8 cellular contexts compared by ENCODE assay signal in the genomic region with DNA sequence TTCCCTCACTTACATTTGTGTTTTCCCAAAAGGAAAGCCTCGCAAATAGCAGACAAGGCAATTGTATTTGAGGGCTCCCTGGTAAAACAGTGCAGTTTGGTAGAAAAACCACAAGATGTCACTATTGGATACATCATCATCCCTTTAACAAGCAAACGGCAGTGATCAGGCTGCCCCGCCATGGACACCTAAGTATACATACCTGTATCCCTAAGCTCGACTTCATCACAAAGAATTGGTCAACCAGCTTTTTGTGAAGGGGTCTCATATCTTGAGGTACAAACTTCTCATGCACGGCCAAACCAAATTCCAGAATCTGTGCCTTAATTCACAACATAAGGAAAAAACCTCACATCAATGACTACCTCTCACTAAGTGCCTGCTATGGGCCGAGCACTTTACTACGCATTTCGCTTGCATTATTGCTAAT.
DNase-seq lines count a peak whose midpoint lies in the region; ATAC-seq, FAIRE-seq and TF ChIP-seq lines count a peak whose summit lies in the region.

No MANE protein-coding gene starts in this region.

- no peaks in the 10 kb centered on the region for H3K9me3 Mint-ChIP-seq in activated CD4-positive, alpha-beta memory T cell treated with anti-CD3 and anti-CD28 coated beads, Interleukin-2, amount 10 ng/mL, durations not matched to agents 7 days and 5 days

- DNase-seq in DMS53 treated with DMSO at 0.1 percent for 48 hours (lab: John Stamatoyannopoulos, UW; ENCODE audit: unreplicated experiment) (peak; percentile 83), NCI-H2227 (lab: John Stamatoyannopoulos, UW; ENCODE audit: unreplicated experiment) (peak; percentile 83), foreskin fibroblast (peak; percentile 49 to 78), pancreas (peak; percentile 29 to 80 (median 54)), UCSD-AML1 (lab: John Stamatoyannopoulos, UW; ENCODE audit: unreplicated experiment) (no peak)
- DNase-seq in activated CD4-positive, alpha-beta memory T cell treated with anti-CD3 and anti-CD28 coated beads, Interleukin-2, amount 10 ng/mL, durations not matched to agents 7 days and 5 days: peak; percentile 24

- ATAC-seq in GM19395 (IDR thresholded peaks at IDR 0.05; ENCODE audit: unreplicated experiment): peak; percentile 94
- ATAC-seq in HG03342 (IDR thresholded peaks at IDR 0.05; ENCODE audit: unreplicated experiment): peak; percentile 94
- peak; percentile 87 to 98 (median 94) for ATAC-seq in pancreas

- H3K4me3 Mint-ChIP-seq in activated CD4-positive, alpha-beta memory T cell treated with anti-CD3 and anti-CD28 coated beads, Interleukin-2, amount 10 ng/mL, durations not matched to agents 7 days and 5 days: no peak overlapping the region

- no peak for FAIRE-seq in pancreas (lab: Jason Lieb, UNC)

- TF ChIP-seq CTCF in foreskin fibroblast (IDR thresholded peaks at IDR 0.05; ENCODE audit: low read depth, low read length) (peak; percentile 58), pancreas (IDR thresholded peaks at IDR 0.05) (peak; percentile 21 to 59 (median 40))

- no peaks in the 10 kb centered on the region for H3K36me3 Mint-ChIP-seq in activated CD4-positive, alpha-beta memory T cell treated with anti-CD3 and anti-CD28 coated beads, Interleukin-2, amount 10 ng/mL, durations not matched to agents 7 days and 5 days (ENCODE audit: low read depth)

- POLR2A ChIA-PET in activated CD4-positive, alpha-beta memory T cell treated with anti-CD3 and anti-CD28 coated beads, Interleukin-2, amount 10 ng/mL, durations not matched to agents 7 days and 5 days (lab: Charles Lee): no interaction called here

- H3K27ac Mint-ChIP-seq in activated CD4-positive, alpha-beta memory T cell treated with anti-CD3 and anti-CD28 coated beads, Interleukin-2, amount 10 ng/mL, durations not matched to agents 7 days and 5 days: no peak overlapping the region

- no peaks in the 10 kb centered on the region for H3K4me1 Mint-ChIP-seq in activated CD4-positive, alpha-beta memory T cell treated with anti-CD3 and anti-CD28 coated beads, Interleukin-2, amount 10 ng/mL, durations not matched to agents 7 days and 5 days

- no peaks in the 10 kb centered on the region for H3K4me1 ChIP-seq in pancreas

- CTCF ChIA-PET in activated CD4-positive, alpha-beta memory T cell treated with anti-CD3 and anti-CD28 coated beads, Interleukin-2, amount 10 ng/mL, durations not matched to agents 7 days and 5 days (lab: Charles Lee): interaction anchor here (1.0 to 3.1 kb wide), 4 partner anchors 13 to 754 kb away, joined by 4 to 10 read pairs (median 8); no protein-coding TSS in a partner anchor

- 28 to 31% methylated on average over 8 of the region's 8 CpGs for WGBS in pancreas, 2 donors

- H3K27me3 Mint-ChIP-seq in activated CD4-positive, alpha-beta memory T cell treated with anti-CD3 and anti-CD28 coated beads, Interleukin-2, amount 10 ng/mL, durations not matched to agents 7 days and 5 days: no peaks in the 10 kb centered on the region

- no peak overlapping the region for H3K4me3 ChIP-seq in foreskin fibroblast (ENCODE audit: low read depth in 1 of 2, low read length in 2 of 2)
- H3K4me3 ChIP-seq in pancreas: no peak overlapping the region

- no peak overlapping the region for H3K27ac ChIP-seq in pancreas

- H3K27me3 ChIP-seq in pancreas: no peaks in the 10 kb centered on the region

- no peaks in the 10 kb centered on the region for H3K9me3 ChIP-seq in pancreas

- H3K36me3 ChIP-seq in pancreas: no peaks in the 10 kb centered on the region

- intact Hi-C loops in pancreas (cut with DNase I): loop anchor here in 2 of 3 donors (10.0 kb wide), 2 partner anchors 743 to 753 kb away; a partner anchor contains a TSS
